In the genomic region with DNA sequence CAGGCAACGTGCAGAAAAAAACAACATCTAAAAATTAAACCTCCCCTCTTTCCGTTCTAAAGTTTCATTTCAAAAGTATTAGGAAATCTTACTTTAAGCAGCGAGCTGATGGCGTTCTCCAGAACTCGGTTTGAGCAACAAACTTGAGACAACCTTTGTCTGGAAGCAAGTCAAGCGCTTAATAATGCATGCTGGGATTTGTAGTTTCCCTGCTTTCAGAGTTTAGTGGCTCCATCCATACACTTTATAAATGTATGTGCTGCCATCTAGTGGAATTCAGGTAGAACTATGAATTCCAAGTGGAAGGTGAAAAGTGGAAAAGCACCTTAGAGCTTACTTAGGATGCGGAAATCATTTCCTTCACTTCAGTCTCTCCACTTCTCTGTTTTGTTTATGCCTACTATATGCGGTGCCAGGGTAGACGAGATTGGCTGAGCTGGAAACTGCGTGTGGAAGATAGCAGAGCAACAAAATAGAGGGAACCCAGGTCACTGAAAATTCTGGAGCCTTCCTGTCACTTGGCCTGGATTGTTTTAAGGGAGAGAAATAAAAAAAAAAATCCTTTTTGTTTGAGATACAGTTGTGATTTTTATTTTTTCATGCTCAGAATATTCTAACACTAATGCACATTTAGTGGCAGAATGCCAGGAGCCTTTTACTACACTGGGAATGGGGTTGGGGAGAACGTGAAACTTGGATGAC, we compare ENCODE assay signal across 8 cellular contexts. TPM values are rescaled to one million over a fixed set of nuclear protein-coding genes. Genes with fewer than 3 reads are reported as not detected.
DNase-seq lines count a peak whose midpoint lies in the region; ATAC-seq and TF ChIP-seq lines count a peak whose summit lies in the region.

TSS of gene BDH2 (minus strand) at position 144 of the 702 bp plus-strand sequence. CDS start 3,580 bp downstream, outside the sequence.

- H3K4me1 Mint-ChIP-seq in naive thymus-derived CD8-positive, alpha-beta T cell, result peaks cover 20 to 37% (median 34%) of the 10 kb centered on the region in 4 donors

- no peak for TF ChIP-seq EP300 in Ishikawa (IDR thresholded peaks at IDR 0.05; ENCODE audit: borderline replicate concordance)

- peaks cover 0 to 1% (median 0%) of the 10 kb centered on the region in 5 donors for H3K27me3 Mint-ChIP-seq in naive thymus-derived CD8-positive, alpha-beta T cell

- H3F3A ChIP-seq in PC-3 (ENCODE audit: low read length, unreplicated experiment), result no peaks in the 10 kb centered on the region

- H3K9me2 ChIP-seq in PC-3 (replicated peaks; ENCODE audit: low read length), result no peaks in the 10 kb centered on the region

- TF ChIP-seq CTCF in PC-3 (conservative IDR thresholded peaks at IDR 0.05; ENCODE audit: low read depth, low read length) (peak; percentile 74), fibroblast of villous mesenchyme (IDR thresholded peaks at IDR 0.05; ENCODE audit: insufficient read depth, low read depth, low read length) (peak; percentile 71), uterus (IDR thresholded peaks at IDR 0.05) (peak; percentile 75 to 90 (median 82))

- H3K9ac ChIP-seq in PC-3 (ENCODE audit: low read length), result peak within 1 kb of the TSS; percentile 30; the same call in 1 of the 2 replicates

- DNase-seq in GM03348 (ENCODE audit: low spot score), result peak; percentile 67
- peak; percentile 89 for DNase-seq in PC-3
- peak; percentile 9 for DNase-seq in activated gamma-delta T cell treated with anti-CD3 and anti-CD28 coated beads, Interleukin-2, amount 50 U/mL, for 16 hours (ENCODE audit: low read depth)
- peak; percentile 97 for DNase-seq in fibroblast of villous mesenchyme (ENCODE audit: low read depth)
- peak in 9 of 10 donors; percentile 35 to 83 (median 73) for DNase-seq in naive thymus-derived CD8-positive, alpha-beta T cell
- peak; percentile 41 to 78 for DNase-seq in uterus

- peak within 1 kb of the TSS; percentile 68 for H3K4me3 ChIP-seq in PC-3 (ENCODE audit: low read length)
- peak within 1 kb of the TSS; percentile 69 for H3K4me3 ChIP-seq in fibroblast of villous mesenchyme (ENCODE audit: low read depth, low read length)
- H3K4me3 ChIP-seq in uterus, result peak within 1 kb of the TSS; percentile 34 to 43

- BruUV-seq in PC-3 (replicated peaks; lab: Mats Ljungman, UMichigan), result no TSS peak

- H3K79me2 ChIP-seq in PC-3 (ENCODE audit: low read length), result no peaks in the 10 kb centered on the region

- H3K27me3 ChIP-seq in PC-3 (ENCODE audit: low read length) (no peaks in the 10 kb centered on the region), uterus (no peaks in the 10 kb centered on the region)

- H4K20me1 ChIP-seq in PC-3 (ENCODE audit: low read length), result no peaks in the 10 kb centered on the region

- POLR2A ChIA-PET in PC-3 (lab: Charles Lee; ENCODE audit: unreplicated experiment), result interaction anchor here (0.7 kb wide), 1 partner anchor 91 kb away, joined by 3 read pairs; no protein-coding TSS in a partner anchor
- POLR2A ChIA-PET in naive thymus-derived CD8-positive, alpha-beta T cell (lab: Charles Lee), result interaction anchor here (0.7 to 1.8 kb wide), 5 partner anchors 23 to 272 kb away, joined by 3 to 6 read pairs (median 3); partner anchors contain the start of genes CISD2, SLC9B2 and UBE2D3

- peak within 1 kb of the TSS; percentile 80 to 94 (median 90) for H3K27ac Mint-ChIP-seq in naive thymus-derived CD8-positive, alpha-beta T cell

- intact Hi-C loops in PC-3 (cut with micrococcal nuclease) (loop anchor here (1.0 to 10.0 kb wide), 2 partner anchors 275 to 667 kb away; partner anchors contain the start of gene UBE2D3), uterus (cut with DNase I; ENCODE audit: low total_unique reads) (loop anchor here (10.0 kb wide), 1 partner anchor 85 kb away; the partner anchor contains the start of gene SLC9B1)

- no peak within 1 kb of the TSS for H3K27ac ChIP-seq in PC-3 (ENCODE audit: low read length)
- peak within 1 kb of the TSS; percentile 73 to 85 for H3K27ac ChIP-seq in uterus

- H3K9me3 Mint-ChIP-seq in naive thymus-derived CD8-positive, alpha-beta T cell, result no peaks in the 10 kb centered on the region

- peak; percentile 75 for TF ChIP-seq RAD21 in Ishikawa (IDR thresholded peaks at IDR 0.05; ENCODE audit: low read depth)

- peak within 1 kb of the TSS; percentile 82 for H3K4me2 ChIP-seq in PC-3 (ENCODE audit: low read length)

- H3K36me3 ChIP-seq in PC-3 (ENCODE audit: low read depth, low read length), result no peaks in the 10 kb centered on the region
- no peaks in the 10 kb centered on the region for H3K36me3 ChIP-seq in uterus

- ATAC-seq in GM21737 (IDR thresholded peaks at IDR 0.05; ENCODE audit: unreplicated experiment) (peak; percentile 97), PC-3 (peak; percentile 93)
- ATAC-seq in naive thymus-derived CD8-positive, alpha-beta T cell, result peak; percentile 99 to 100

- CTCF ChIA-PET in PC-3 (lab: Charles Lee), result interaction anchor here (0.6 to 1.2 kb wide), 6 partner anchors 38 to 897 kb away, joined by 3 to 5 read pairs (median 3); no protein-coding TSS in a partner anchor

- H3K4me1 ChIP-seq in PC-3 (ENCODE audit: insufficient read depth, low read length) (peaks cover 9% of the 10 kb centered on the region; the same call in 1 of the 2 replicates), uterus (no peaks in the 10 kb centered on the region)

- peak within 1 kb of the TSS; percentile 82 to 98 (median 94) for H3K4me3 Mint-ChIP-seq in naive thymus-derived CD8-positive, alpha-beta T cell

- peak within 1 kb of the TSS; percentile 89 for H2AFZ ChIP-seq in PC-3 (ENCODE audit: low read length)

- TF ChIP-seq POLR2A in uterus (IDR thresholded peaks at IDR 0.05), result peak; percentile 49 to 66

- H3K36me3 Mint-ChIP-seq in naive thymus-derived CD8-positive, alpha-beta T cell, result peaks cover 0 to 2% (median 0%) of the 10 kb centered on the region in 3 donors

- H3K9me3 ChIP-seq in PC-3 (ENCODE audit: low read length), result no peaks in the 10 kb centered on the region
- H3K9me3 ChIP-seq in uterus, result no peaks in the 10 kb centered on the region

TF ChIP-seq in Ishikawa, 13 proteins besides CTCF, POLR2A, EP300 and RAD21:
- TF ChIP-seq, protein P1, sequence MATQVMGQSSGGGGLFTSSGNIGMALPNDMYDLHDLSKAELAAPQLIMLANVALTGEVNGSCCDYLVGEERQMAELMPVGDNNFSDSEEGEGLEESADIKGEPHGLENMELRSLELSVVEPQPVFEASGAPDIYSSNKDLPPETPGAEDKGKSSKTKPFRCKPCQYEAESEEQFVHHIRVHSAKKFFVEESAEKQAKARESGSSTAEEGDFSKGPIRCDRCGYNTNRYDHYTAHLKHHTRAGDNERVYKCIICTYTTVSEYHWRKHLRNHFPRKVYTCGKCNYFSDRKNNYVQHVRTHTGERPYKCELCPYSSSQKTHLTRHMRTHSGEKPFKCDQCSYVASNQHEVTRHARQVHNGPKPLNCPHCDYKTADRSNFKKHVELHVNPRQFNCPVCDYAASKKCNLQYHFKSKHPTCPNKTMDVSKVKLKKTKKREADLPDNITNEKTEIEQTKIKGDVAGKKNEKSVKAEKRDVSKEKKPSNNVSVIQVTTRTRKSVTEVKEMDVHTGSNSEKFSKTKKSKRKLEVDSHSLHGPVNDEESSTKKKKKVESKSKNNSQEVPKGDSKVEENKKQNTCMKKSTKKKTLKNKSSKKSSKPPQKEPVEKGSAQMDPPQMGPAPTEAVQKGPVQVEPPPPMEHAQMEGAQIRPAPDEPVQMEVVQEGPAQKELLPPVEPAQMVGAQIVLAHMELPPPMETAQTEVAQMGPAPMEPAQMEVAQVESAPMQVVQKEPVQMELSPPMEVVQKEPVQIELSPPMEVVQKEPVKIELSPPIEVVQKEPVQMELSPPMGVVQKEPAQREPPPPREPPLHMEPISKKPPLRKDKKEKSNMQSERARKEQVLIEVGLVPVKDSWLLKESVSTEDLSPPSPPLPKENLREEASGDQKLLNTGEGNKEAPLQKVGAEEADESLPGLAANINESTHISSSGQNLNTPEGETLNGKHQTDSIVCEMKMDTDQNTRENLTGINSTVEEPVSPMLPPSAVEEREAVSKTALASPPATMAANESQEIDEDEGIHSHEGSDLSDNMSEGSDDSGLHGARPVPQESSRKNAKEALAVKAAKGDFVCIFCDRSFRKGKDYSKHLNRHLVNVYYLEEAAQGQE (IDR thresholded peaks at IDR 0.05; ENCODE audit: low read depth), result no peak
- TF ChIP-seq CEBPB (IDR thresholded peaks at IDR 0.05) (0 out of 2 replicates have a peak, but pooled peaks have one; percentile 51), TCF12 (IDR thresholded peaks at IDR 0.05; ENCODE audit: low read depth) (no peak), NFIC (IDR thresholded peaks at IDR 0.05) (peak; percentile 49), CREB1 (IDR thresholded peaks at IDR 0.05; ENCODE audit: low read depth) (no peak), EGR1 (IDR thresholded peaks at IDR 0.05) (no peak), FOXM1 (IDR thresholded peaks at IDR 0.05; ENCODE audit: borderline replicate concordance, low read depth) (no peak), YY1 (IDR thresholded peaks at IDR 0.05; ENCODE audit: low read depth) (no peak), TAF1 (IDR thresholded peaks at IDR 0.05; ENCODE audit: low read depth) (no peak), TEAD4 (IDR thresholded peaks at IDR 0.05) (peak; percentile 54; the same call in 1 of the 2 replicates)
- TF ChIP-seq, protein P2, sequence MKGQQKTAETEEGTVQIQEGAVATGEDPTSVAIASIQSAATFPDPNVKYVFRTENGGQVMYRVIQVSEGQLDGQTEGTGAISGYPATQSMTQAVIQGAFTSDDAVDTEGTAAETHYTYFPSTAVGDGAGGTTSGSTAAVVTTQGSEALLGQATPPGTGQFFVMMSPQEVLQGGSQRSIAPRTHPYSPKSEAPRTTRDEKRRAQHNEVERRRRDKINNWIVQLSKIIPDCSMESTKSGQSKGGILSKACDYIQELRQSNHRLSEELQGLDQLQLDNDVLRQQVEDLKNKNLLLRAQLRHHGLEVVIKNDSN (IDR thresholded peaks at IDR 0.05), result no peak

RNA-seq across cellular contexts. Expression of gene BDH2, which starts in this region (rescaled TPM):
- 10.5 and 16.0 TPM in 2 replicates for total RNA-seq in PC-3 (2014; rRNA removed)
- total RNA-seq in fibroblast of villous mesenchyme, result 31.2 and 54.8 TPM in 2 replicates
- total RNA-seq in naive thymus-derived CD8-positive, alpha-beta T cell, result 10 to 100 TPM; 17.5 to 20.0 TPM
- 10 to 100 TPM; 26.3 to 36.9 (median 29.1) TPM for polyA plus RNA-seq in naive thymus-derived CD8-positive, alpha-beta T cell
- total RNA-seq in uterus, result 10 to 100 TPM; 39.7 to 96.7 (median 78.1) TPM

Comparison
In these comparisons a context has a peak if more than half of its experiments do, and no peak if none do; other contexts are left out.
1. DNase-seq: peak in every context shown above with its lines; median percentile 97 in fibroblast of villous mesenchyme; 89 in PC-3; 73 in naive thymus-derived CD8-positive, alpha-beta T cell; 67 in GM03348; 60 in uterus; 9 in activated gamma-delta T cell treated with anti-CD3 and anti-CD28 coated beads, Interleukin-2, amount 50 U/mL, for 16 hours.